Comparison of ENCODE assay signal across 1 cellular context in the genomic region with DNA sequence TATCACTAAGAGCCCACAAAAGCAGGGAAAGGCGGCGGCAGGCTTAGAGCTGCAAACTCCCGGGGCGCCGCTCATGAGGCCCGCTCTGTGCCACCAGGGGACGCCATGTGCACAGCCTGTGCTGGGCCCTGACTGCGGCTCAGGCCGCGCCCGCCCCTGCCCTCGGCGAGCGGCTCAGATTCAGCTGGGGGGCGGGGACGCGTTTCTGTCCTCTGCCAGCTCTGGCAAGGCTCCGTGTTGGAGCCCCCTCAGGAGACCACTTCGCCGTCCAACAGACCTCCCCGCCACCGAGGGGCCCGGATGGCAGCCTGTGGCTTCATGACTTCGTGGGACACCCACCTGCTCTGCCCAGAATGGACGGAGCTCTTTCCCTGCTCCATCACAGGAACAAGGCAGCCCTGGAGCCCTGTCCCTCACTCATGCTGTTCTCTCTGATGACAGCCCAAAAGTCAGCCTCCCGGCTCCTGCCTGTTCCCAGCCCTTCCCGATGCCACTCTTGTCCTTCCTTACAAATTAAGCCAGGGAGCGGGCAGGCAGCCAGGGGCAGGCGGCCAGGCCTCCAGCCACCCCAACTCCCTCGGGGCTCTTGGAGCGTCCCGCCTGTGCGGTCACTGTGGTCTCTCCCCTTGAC.
TF ChIP-seq lines count a peak whose summit lies in the region.

No MANE protein-coding gene starts in this region.

TF ChIP-seq in H1, 55 proteins besides CTCF, POLR2A, EP300 and RAD21 (continued from another document):
- no peak for TF ChIP-seq KDM4A (IDR thresholded peaks at IDR 0.05; ENCODE audit: low read depth, low read length, severe bottlenecking)
